Comparison of ENCODE assay signal across 1 cellular context in genomic region chr4:91488946-91489345, GRCh38.
TF ChIP-seq lines count a peak whose summit lies in the region.

No MANE protein-coding gene starts in this region.

TF ChIP-seq in GM23338, 12 proteins besides CTCF, POLR2A, EP300 and RAD21 (continued from another document):
- TF ChIP-seq ZNF462 (CRISPR knock-in tag; IDR thresholded peaks at IDR 0.05) = no peak
- TF ChIP-seq ETS1 (IDR thresholded peaks at IDR 0.05) = no peak
- TF ChIP-seq JUNB (IDR thresholded peaks at IDR 0.05; ENCODE audit: unreplicated experiment) = no peak
- no peak for TF ChIP-seq NANOG (IDR thresholded peaks at IDR 0.05; ENCODE audit: borderline replicate concordance)
- TF ChIP-seq REST (IDR thresholded peaks at IDR 0.05; ENCODE audit: unreplicated experiment) = no peak
- TF ChIP-seq POLR2AphosphoS5 (IDR thresholded peaks at IDR 0.05; ENCODE audit: low read depth) = no peak
- no peak for TF ChIP-seq ZNF331 (CRISPR knock-in tag; IDR thresholded peaks at IDR 0.05; ENCODE audit: low read depth)
- no peak for TF ChIP-seq EZH2phosphoT487 (IDR thresholded peaks at IDR 0.05; ENCODE audit: unreplicated experiment)
- TF ChIP-seq CREB1 (CRISPR knock-in tag; IDR thresholded peaks at IDR 0.05; ENCODE audit: low read depth) = no peak
- no peak for TF ChIP-seq STAT1 (IDR thresholded peaks at IDR 0.05; ENCODE audit: unreplicated experiment)
TF ChIP-seq in GM23338: peak in this region for 0.
